8 cellular contexts compared by ENCODE assay signal in the genomic region with DNA sequence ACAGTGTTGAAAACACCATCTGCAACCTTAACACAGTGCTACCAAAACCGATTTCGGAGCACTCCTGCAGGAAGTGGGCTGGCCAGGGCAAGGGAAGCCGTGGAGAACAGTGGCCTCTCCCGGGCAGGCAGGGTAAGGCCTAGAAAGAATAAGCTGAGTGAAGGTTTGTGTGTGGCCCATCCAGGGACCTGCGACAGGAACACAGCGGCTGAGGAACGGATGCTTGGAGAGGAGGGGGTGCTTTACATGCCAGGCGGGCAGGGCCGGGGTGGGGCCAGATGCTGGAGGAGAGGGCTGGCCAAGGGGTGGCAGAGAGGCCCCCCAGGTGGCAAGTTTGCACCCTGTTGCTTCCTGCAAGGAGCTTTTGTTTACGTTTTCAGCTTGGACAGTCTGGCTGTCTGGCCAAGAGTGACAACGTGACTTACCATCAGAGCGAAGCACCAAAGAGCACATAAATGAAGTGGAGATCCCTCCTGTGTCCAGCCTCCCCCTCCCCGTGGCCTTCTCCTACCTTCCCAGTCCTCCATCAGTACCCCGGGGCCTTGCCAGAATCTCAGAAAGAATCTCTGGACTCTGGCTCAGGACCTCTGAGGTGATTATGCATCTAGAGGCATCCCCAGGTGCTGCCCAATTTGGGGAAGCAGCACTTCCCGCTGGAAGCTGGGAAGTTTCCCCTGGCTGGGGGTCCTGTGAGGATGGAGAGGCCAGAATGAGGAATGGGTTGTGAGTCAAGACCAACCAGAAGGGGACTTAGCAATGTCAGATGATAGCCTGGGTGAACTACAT.
DNase-seq lines count a peak whose midpoint lies in the region; ATAC-seq and TF ChIP-seq lines count a peak whose summit lies in the region.

No MANE protein-coding gene starts in this region.

- H2BK120ac ChIP-seq in mesendoderm (ENCODE audit: low read depth, low read length) = no peak overlapping the region

- H3K18ac ChIP-seq in mesendoderm (ENCODE audit: low read length) = no peak overlapping the region

- H3K4ac ChIP-seq in mesendoderm (ENCODE audit: low read depth, low read length) = no peak overlapping the region

- no peaks in the 10 kb centered on the region for H3K36me3 Mint-ChIP-seq in activated CD8-positive, alpha-beta T cell treated with anti-CD3 and anti-CD28 coated beads for 36 hours (ENCODE audit: low read depth)
- H3K36me3 Mint-ChIP-seq in effector memory CD8-positive, alpha-beta T cell (ENCODE audit: insufficient read depth) = peaks cover 15% of the 10 kb centered on the region

- peaks cover 45% of the 10 kb centered on the region for H3K79me2 ChIP-seq in ACC112 (ENCODE audit: control insufficient read depth, insufficient read depth, low read length, unreplicated experiment)
- peaks cover 81% of the 10 kb centered on the region for H3K79me2 ChIP-seq in mesendoderm (ENCODE audit: control insufficient read depth, insufficient read depth, low read length)

- CTCF ChIA-PET in activated CD8-positive, alpha-beta T cell treated with anti-CD3 and anti-CD28 coated beads for 36 hours (lab: Charles Lee) = interaction anchor here (0.6 to 1.5 kb wide), 14 partner anchors 11 to 222 kb away, joined by 3 to 8 read pairs (median 4); no protein-coding TSS in a partner anchor

- intact Hi-C loops in activated CD8-positive, alpha-beta T cell treated with anti-CD3 and anti-CD28 coated beads for 36 hours (cut with micrococcal nuclease) = no loop called here

- H3K79me1 ChIP-seq in mesendoderm (ENCODE audit: low read length) = peaks cover 32% of the 10 kb centered on the region

- no peak overlapping the region for H2BK15ac ChIP-seq in mesendoderm (replicated peaks; ENCODE audit: low read depth)

- POLR2A ChIA-PET in activated CD8-positive, alpha-beta T cell treated with anti-CD3 and anti-CD28 coated beads for 36 hours (lab: Charles Lee) = interaction anchor here (0.8 kb wide), 1 partner anchor 73 kb away, joined by 3 read pairs; no protein-coding TSS in a partner anchor

- no peaks in the 10 kb centered on the region for H3K27me3 ChIP-seq in ACC112 (ENCODE audit: insufficient read depth, low read length)
- H3K27me3 ChIP-seq in mesendoderm (ENCODE audit: insufficient read depth, low read length, poor library complexity) = no peaks in the 10 kb centered on the region

- H3K9ac ChIP-seq in mesendoderm (ENCODE audit: low read length) = peak overlapping the region; percentile 35

- no peaks in the 10 kb centered on the region for H3K9me3 Mint-ChIP-seq in activated CD8-positive, alpha-beta T cell treated with anti-CD3 and anti-CD28 coated beads for 36 hours
- no peaks in the 10 kb centered on the region for H3K9me3 Mint-ChIP-seq in effector memory CD8-positive, alpha-beta T cell

- peak overlapping the region; percentile 87 for H3K27ac ChIP-seq in ACC112 (ENCODE audit: low read depth, low read length)
- H3K27ac ChIP-seq in mesendoderm (ENCODE audit: low read depth, low read length) = peak overlapping the region; percentile 13

- peak overlapping the region; percentile 65 for H3K4me2 ChIP-seq in mesendoderm (ENCODE audit: low read length)

- H3K4me3 Mint-ChIP-seq in activated CD8-positive, alpha-beta T cell treated with anti-CD3 and anti-CD28 coated beads for 36 hours = peak overlapping the region; percentile 79
- peak overlapping the region; percentile 91 to 94 for H3K4me3 Mint-ChIP-seq in effector memory CD8-positive, alpha-beta T cell

- H2AK5ac ChIP-seq in mesendoderm (ENCODE audit: low read length) = no peak overlapping the region

- H4K8ac ChIP-seq in mesendoderm (ENCODE audit: low read depth, low read length) = no peak overlapping the region

- H3K4me1 Mint-ChIP-seq in activated CD8-positive, alpha-beta T cell treated with anti-CD3 and anti-CD28 coated beads for 36 hours (ENCODE audit: low read depth) = peaks cover 44% of the 10 kb centered on the region
- peaks cover 30 to 32% of the 10 kb centered on the region in 2 donors for H3K4me1 Mint-ChIP-seq in effector memory CD8-positive, alpha-beta T cell (ENCODE audit: low read depth in 2 of 2)

- no peaks in the 10 kb centered on the region for H3K27me3 Mint-ChIP-seq in activated CD8-positive, alpha-beta T cell treated with anti-CD3 and anti-CD28 coated beads for 36 hours
- peaks cover 0 to 4% of the 10 kb centered on the region in 2 donors for H3K27me3 Mint-ChIP-seq in effector memory CD8-positive, alpha-beta T cell

- no peak overlapping the region for H2BK5ac ChIP-seq in mesendoderm (ENCODE audit: low read length)

- peak; percentile 45 for ATAC-seq in GM18511 (IDR thresholded peaks at IDR 0.05; ENCODE audit: unreplicated experiment)
- peak; percentile 53 for ATAC-seq in HG03378 (IDR thresholded peaks at IDR 0.05; ENCODE audit: unreplicated experiment)
- ATAC-seq in activated CD8-positive, alpha-beta T cell treated with anti-CD3 and anti-CD28 coated beads for 36 hours = peak; percentile 61
- ATAC-seq in effector memory CD8-positive, alpha-beta T cell (replicated peaks) = peak; percentile 55

- WGBS in mesendoderm (ENCODE audit: extremely low coverage, insufficient coverage, low lambda C conversion rate) = no CpG with 5 or more reads among the region's 15 CpGs

- peak; percentile 71 for TF ChIP-seq CTCF in activated CD8-positive, alpha-beta T cell treated with anti-CD3 and anti-CD28 coated beads for 36 hours (IDR thresholded peaks at IDR 0.05)

- H3K4me3 ChIP-seq in ACC112 (ENCODE audit: low read depth, low read length) (peak overlapping the region; percentile 87), mesendoderm (ENCODE audit: low read length) (no peak overlapping the region)

- peak overlapping the region; percentile 51 for H3K56ac ChIP-seq in mesendoderm (ENCODE audit: low read length)

- peak; percentile 80 for DNase-seq in NCI-H748 (lab: John Stamatoyannopoulos, UW; ENCODE audit: unreplicated experiment)
- peak; percentile 83 for DNase-seq in activated CD8-positive, alpha-beta T cell treated with anti-CD3 and anti-CD28 coated beads for 36 hours
- DNase-seq in effector memory CD8-positive, alpha-beta T cell = peak; percentile 53 to 60 (median 57)
- DNase-seq in mesendoderm = peak; percentile 91
- DNase-seq in stimulated activated CD8-positive, alpha-beta memory T cell treated with anti-CD3 and anti-CD28 coated beads, Interleukin-15, amount 100 ng/mL, for 24 hours (ENCODE audit: low read depth) = peak; percentile 17

- H3K36me3 ChIP-seq in ACC112 (ENCODE audit: insufficient read depth, low read length) (no peaks in the 10 kb centered on the region), mesendoderm (ENCODE audit: control insufficient read depth, insufficient read depth, low read length) (no peaks in the 10 kb centered on the region)

- peak overlapping the region; percentile 82 for H3K27ac Mint-ChIP-seq in activated CD8-positive, alpha-beta T cell treated with anti-CD3 and anti-CD28 coated beads for 36 hours
- peak overlapping the region; percentile 95 to 97 for H3K27ac Mint-ChIP-seq in effector memory CD8-positive, alpha-beta T cell

- no peak overlapping the region for H4K5ac ChIP-seq in mesendoderm (ENCODE audit: low read length)

- H3K4me1 ChIP-seq in ACC112 (ENCODE audit: control insufficient read depth, insufficient read depth, low read length, unreplicated experiment) (peaks cover 44% of the 10 kb centered on the region), mesendoderm (ENCODE audit: control insufficient read depth, low read depth, low read length) (peaks cover 12% of the 10 kb centered on the region)

- peak overlapping the region; percentile 44 for H2AFZ ChIP-seq in ACC112 (ENCODE audit: low read length, unreplicated experiment)

- no peak overlapping the region for H3K23ac ChIP-seq in mesendoderm (ENCODE audit: low read length)

Comparison
In these comparisons a context has a peak if more than half of its experiments do, and no peak if none do; other contexts are left out.
1. DNase-seq: peak in every context shown above with its lines; median percentile 91 in mesendoderm; 83 in activated CD8-positive, alpha-beta T cell treated with anti-CD3 and anti-CD28 coated beads for 36 hours; 80 in NCI-H748; 57 in effector memory CD8-positive, alpha-beta T cell; 17 in stimulated activated CD8-positive, alpha-beta memory T cell treated with anti-CD3 and anti-CD28 coated beads, Interleukin-15, amount 100 ng/mL, for 24 hours.